1 cellular context compared by ENCODE assay signal in the genomic region with DNA sequence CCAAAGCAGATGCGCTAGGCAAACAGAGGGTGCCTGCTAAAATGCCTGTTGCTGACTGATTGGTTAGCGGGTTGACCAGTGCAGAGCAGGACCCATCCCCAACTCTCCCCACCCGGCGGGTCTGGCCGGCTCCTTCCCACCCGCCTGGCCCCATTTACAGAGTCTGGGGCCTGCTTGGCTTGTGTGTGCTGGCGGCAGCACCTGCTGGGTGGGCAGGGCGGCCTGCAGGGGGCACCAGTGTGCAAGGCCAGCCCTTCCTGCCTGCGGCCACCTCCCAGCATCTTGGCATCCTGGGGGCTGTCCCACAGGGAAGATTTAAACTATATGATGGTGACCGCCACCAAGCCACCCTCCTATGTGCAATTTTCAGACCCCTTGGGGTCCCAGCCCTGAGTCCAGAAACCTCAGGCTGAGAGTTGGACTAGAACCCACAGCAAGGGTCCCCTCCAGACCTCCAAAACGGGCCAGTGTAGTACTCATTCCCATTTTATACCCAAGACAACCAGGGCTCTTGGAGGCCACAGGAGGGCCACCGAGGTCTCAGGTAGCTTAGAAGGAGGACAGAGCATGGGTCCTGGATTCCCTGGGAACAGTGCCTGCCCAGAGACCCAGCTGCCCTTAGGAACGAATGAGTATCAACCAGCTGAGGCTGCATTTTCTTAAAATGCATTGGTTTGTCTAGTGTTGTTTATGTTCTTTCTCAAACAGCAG.
TF ChIP-seq lines count a peak whose summit lies in the region.

No MANE protein-coding gene starts in this region.

TF ChIP-seq in A549, 52 proteins besides CTCF, POLR2A, EP300 and RAD21 (continued from another document):
- TF ChIP-seq REST (IDR thresholded peaks at IDR 0.05) = no peak
- no peak for TF ChIP-seq POLR2AphosphoS2 (conservative IDR thresholded peaks at IDR 0.05; ENCODE audit: low read length)
